In genomic region chr2:169365093-169365483, GRCh38 we compare ENCODE assay signal across 8 cellular contexts. TPM values are rescaled to one million over a fixed set of nuclear protein-coding genes. Genes with fewer than 3 reads are reported as not detected.
DNase-seq lines count a peak whose midpoint lies in the region; ATAC-seq, FAIRE-seq and TF ChIP-seq lines count a peak whose summit lies in the region.

No MANE protein-coding gene starts in this region.

- no peak for FAIRE-seq in urothelium cell line (lab: Jason Lieb, UNC)

- H3K27me3 ChIP-seq in effector memory CD4-positive, alpha-beta T cell (replicated peaks; ENCODE audit: control insufficient read depth, insufficient read depth, low read length, poor library complexity, severe bottlenecking): peaks cover 20% of the 10 kb centered on the region
- peaks cover 29 to 41% (median 41%) of the 10 kb centered on the region in 3 donors for H3K27me3 ChIP-seq in gastrocnemius medialis

- intact Hi-C loops in gastrocnemius medialis (cut with DNase I; ENCODE audit: low total_unique reads): no loop called here

- TF ChIP-seq CTCF in gastrocnemius medialis (IDR thresholded peaks at IDR 0.05 in 4 of 5, conservative IDR thresholded peaks at IDR 0.05 in 1 of 5): no peak

- H3K9ac ChIP-seq in ES-I3 (ENCODE audit: low read depth, low read length): peak overlapping the region; percentile 63; the same call in 1 of the 2 replicates

- H3K9me3 ChIP-seq in ES-I3 (ENCODE audit: control insufficient read depth, insufficient read depth, low read length) (no peaks in the 10 kb centered on the region), gastrocnemius medialis (no peaks in the 10 kb centered on the region)
- no peaks in the 10 kb centered on the region for H3K9me3 ChIP-seq in effector memory CD4-positive, alpha-beta T cell (ENCODE audit: control insufficient read depth, low read length)

- ATAC-seq in GM21390 (IDR thresholded peaks at IDR 0.05; ENCODE audit: unreplicated experiment): peak; percentile 57
- ATAC-seq in gastrocnemius medialis: no peak

- H3K4me3 ChIP-seq in effector memory CD4-positive, alpha-beta T cell (ENCODE audit: insufficient read depth, low read depth, low read length, poor library complexity, severe bottlenecking): peak overlapping the region; percentile 72
- peak overlapping the region; percentile 46 to 67 (median 53) for H3K4me3 ChIP-seq in gastrocnemius medialis

- no peaks in the 10 kb centered on the region for H3K36me3 ChIP-seq in ES-I3 (ENCODE audit: insufficient read depth, low read length)
- no peaks in the 10 kb centered on the region for H3K36me3 ChIP-seq in effector memory CD4-positive, alpha-beta T cell (ENCODE audit: control insufficient read depth, insufficient read depth, low read length)
- no peaks in the 10 kb centered on the region for H3K36me3 ChIP-seq in gastrocnemius medialis

- in situ Hi-C loops in KBM-7 (cut with MboI; ENCODE audit: low pct_unique_long_range_greater_than_20kb, low sequenced_read_pairs): no loop called here
- in situ Hi-C loops in gastrocnemius medialis (cut with MboI; ENCODE audit: low sequenced_read_pairs in 4 of 4): no loop called here

- TF ChIP-seq POLR2A in gastrocnemius medialis (IDR thresholded peaks at IDR 0.05): no peak

- DNase-seq in KBM-7: peak; percentile 14
- no peak for DNase-seq in effector memory CD4-positive, alpha-beta T cell
- DNase-seq in gastrocnemius medialis: no peak
- no peak for DNase-seq in stimulated activated CD8-positive, alpha-beta memory T cell treated with anti-CD3 and anti-CD28 coated beads, Interleukin-4, amount 100 ng/mL, for 48 hours
- DNase-seq in NCI-H2029 treated with DMSO at 0.1 percent for 48 hours (lab: John Stamatoyannopoulos, UW): no peak
- no peak for DNase-seq in urothelium cell line (ENCODE audit: low spot score)

- H3K4me1 ChIP-seq in ES-I3 (ENCODE audit: insufficient read depth, low read length): peaks cover 5% of the 10 kb centered on the region; the same call in 1 of the 2 replicates
- H3K4me1 ChIP-seq in effector memory CD4-positive, alpha-beta T cell (ENCODE audit: control insufficient read depth, insufficient read depth, low read length, poor library complexity, severe bottlenecking): peaks cover 18% of the 10 kb centered on the region
- peaks cover 17 to 41% of the 10 kb centered on the region in 2 donors for H3K4me1 ChIP-seq in gastrocnemius medialis

- no peak overlapping the region for H3K27ac ChIP-seq in effector memory CD4-positive, alpha-beta T cell (ENCODE audit: insufficient read depth, low read length, poor library complexity, severe bottlenecking)
- no peak overlapping the region for H3K27ac ChIP-seq in gastrocnemius medialis

RNA-seq across cellular contexts. Expression of gene LRP2, which starts 2.8 kb away (rescaled TPM):
- total RNA-seq in gastrocnemius medialis: not detected
